In genomic region chr2:180980943-180981898, GRCh38 we compare ENCODE assay signal across 1 cellular context.
TF ChIP-seq lines count a peak whose summit lies in the region.

No MANE protein-coding gene starts in this region.

TF ChIP-seq in HepG2, 621 proteins besides CTCF, POLR2A, EP300 and RAD21 (continued from another document):
- TF ChIP-seq ZNF562 (CRISPR knock-in tag; IDR thresholded peaks at IDR 0.05; ENCODE audit: borderline replicate concordance), result no peak
- no peak for TF ChIP-seq AKAP8 (CRISPR knock-in tag; IDR thresholded peaks at IDR 0.05)
- no peak for TF ChIP-seq ZNF597 (CRISPR knock-in tag; IDR thresholded peaks at IDR 0.05)
- TF ChIP-seq CREM (IDR thresholded peaks at IDR 0.05), result no peak
- no peak for TF ChIP-seq CREM (CRISPR knock-in tag; IDR thresholded peaks at IDR 0.05)
- TF ChIP-seq STAT5B (CRISPR knock-in tag; IDR thresholded peaks at IDR 0.05), result no peak
- TF ChIP-seq MTF2 (CRISPR knock-in tag; IDR thresholded peaks at IDR 0.05; ENCODE audit: borderline replicate concordance), result no peak
- peak; percentile 52; the same call in 1 of the 2 replicates for TF ChIP-seq KDM5A (IDR thresholded peaks at IDR 0.05; ENCODE audit: borderline replicate concordance, low read length)
- TF ChIP-seq ARID4A (CRISPR knock-in tag; IDR thresholded peaks at IDR 0.05; ENCODE audit: borderline replicate concordance), result peak; percentile 28; the same call in 1 of the 2 replicates
- no peak for TF ChIP-seq ZNF766 (CRISPR knock-in tag; IDR thresholded peaks at IDR 0.05; ENCODE audit: borderline replicate concordance)
- TF ChIP-seq SP2 (CRISPR knock-in tag; IDR thresholded peaks at IDR 0.05), result no peak
- TF ChIP-seq SMAD3 (CRISPR knock-in tag; IDR thresholded peaks at IDR 0.05), result peak; percentile 20; the same call in 1 of the 2 replicates
- no peak for TF ChIP-seq FOSL1 (CRISPR knock-in tag; IDR thresholded peaks at IDR 0.05; ENCODE audit: borderline replicate concordance)
- TF ChIP-seq ARNT2 (CRISPR knock-in tag; IDR thresholded peaks at IDR 0.05; ENCODE audit: low read depth), result no peak
- TF ChIP-seq ZNF609 (CRISPR knock-in tag; IDR thresholded peaks at IDR 0.05; ENCODE audit: borderline replicate concordance), result no peak
- TF ChIP-seq ZBTB39 (CRISPR knock-in tag; IDR thresholded peaks at IDR 0.05), result no peak
- 0 out of 2 replicates have a peak, but pooled peaks have one; percentile 15 for TF ChIP-seq ERF (CRISPR knock-in tag; IDR thresholded peaks at IDR 0.05)
- TF ChIP-seq KAT8 (CRISPR knock-in tag; IDR thresholded peaks at IDR 0.05), result 0 out of 2 replicates have a peak, but pooled peaks have one; percentile 26
- no peak for TF ChIP-seq ZNF687 (CRISPR knock-in tag; IDR thresholded peaks at IDR 0.05)
- TF ChIP-seq YY1 (IDR thresholded peaks at IDR 0.05; ENCODE audit: insufficient read depth, insufficient replicate concordance, low read depth, low read length), result peak; percentile 11
- TF ChIP-seq ATF6 (CRISPR knock-in tag; conservative IDR thresholded peaks at IDR 0.05), result 0 out of 2 replicates have a peak, but pooled peaks have one; percentile 35
- peak in 1 of 2 experiments; percentile 32; a peak in 1 of 4 replicates for TF ChIP-seq HMGXB4 (CRISPR knock-in tag; IDR thresholded peaks at IDR 0.05; ENCODE audit: borderline replicate concordance in 1 of 2, low read depth in 1 of 2)
- peak; percentile 31; the same call in 1 of the 2 replicates for TF ChIP-seq HOXA5 (CRISPR knock-in tag; IDR thresholded peaks at IDR 0.05)
- no peak for TF ChIP-seq REXO4 (CRISPR knock-in tag; IDR thresholded peaks at IDR 0.05; ENCODE audit: borderline replicate concordance)
- TF ChIP-seq ZSCAN5A (CRISPR knock-in tag; IDR thresholded peaks at IDR 0.05; ENCODE audit: borderline replicate concordance), result 0 out of 2 replicates have a peak, but pooled peaks have one; percentile 50
